Comparison of ENCODE assay signal across 15 cellular contexts in the genomic region with DNA sequence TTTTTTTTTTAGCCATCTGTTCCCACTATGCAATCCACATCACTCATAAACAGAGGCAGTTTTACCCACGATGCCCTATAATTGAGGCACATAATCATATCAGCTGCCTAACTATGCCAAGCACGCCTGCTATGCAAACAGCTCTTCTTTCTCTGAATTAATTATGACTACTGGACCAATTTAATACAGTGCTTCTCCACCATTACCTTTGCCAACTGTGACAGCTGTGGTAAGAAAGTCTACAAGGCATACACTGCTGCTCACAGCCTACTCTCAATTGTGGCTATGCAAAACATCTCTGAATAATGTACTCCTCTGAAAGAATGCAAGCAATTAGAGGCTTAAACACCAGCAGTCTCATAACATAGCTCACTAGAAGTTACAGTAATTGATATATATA.
DNase-seq lines count a peak whose midpoint lies in the region; ATAC-seq and TF ChIP-seq lines count a peak whose summit lies in the region.
"Had no signal": no experiment of that assay in that cellular context is flagged by ENCODE, and none has a peak within 500 bp of the region (broad histone marks: within the 10 kb centered on the region; RNA-seq: fewer than 3 reads in every experiment).

No MANE protein-coding gene starts in this region.

- H4K20me1 ChIP-seq in SK-N-SH (ENCODE audit: insufficient read depth) (no peaks in the 10 kb centered on the region), IMR-90 (ENCODE audit: insufficient read depth, low read length) (no peaks in the 10 kb centered on the region)

- BruUV-seq in IMR-90 (replicated peaks; lab: Mats Ljungman, UMichigan), result no TSS peak

- ATAC-seq in SK-N-SH treated with all-trans-retinoic acid at 6 μM for 48 hours (no peak), IMR-90 (ENCODE audit: low read depth) (0 out of 2 replicates have a peak, but pooled peaks have one; percentile 24), upper lobe of right lung (no peak), HG03175 (IDR thresholded peaks at IDR 0.05; ENCODE audit: unreplicated experiment) (no peak)
- ATAC-seq: A549; activated naive CD8-positive, alpha-beta T cell treated with anti-CD3 and anti-CD28 coated beads, Interleukin-2, amount 50 U/mL, for 24 hours had no signal

- no peaks in the 10 kb centered on the region for H3K9me3 ChIP-seq in SK-N-SH
- no peaks in the 10 kb centered on the region for H3K9me3 ChIP-seq in IMR-90 (ENCODE audit: control insufficient read depth, insufficient read depth, low read length)
- H3K9me3 ChIP-seq in upper lobe of right lung, result no peaks in the 10 kb centered on the region
- H3K9me3 ChIP-seq: A549, Caco-2 had no signal

- dilution Hi-C loops in IMR-90 (cut with HindIII; ENCODE audit: low sequenced_read_pairs, unreplicated experiment), result no loop called here

- H4K5ac ChIP-seq in IMR-90 (ENCODE audit: low read depth, low read length), result no peak overlapping the region

- H3K4me2 ChIP-seq in SK-N-SH (no peak overlapping the region), IMR-90 (ENCODE audit: low read depth, low read length) (no peak overlapping the region)
- H3K4me2 ChIP-seq: A549 had no signal

- no peak overlapping the region for H3K14ac ChIP-seq in IMR-90 (replicated peaks; ENCODE audit: low read depth, low read length)

- H3K9ac ChIP-seq in SK-N-SH (no peak overlapping the region), IMR-90 (ENCODE audit: low read depth, low read length) (no peak overlapping the region)

- in situ Hi-C loops in IMR-90 (cut with MboI; ENCODE audit: low sequenced_read_pairs), result no loop called here

- H3K9me1 ChIP-seq in IMR-90 (ENCODE audit: insufficient read depth, low read length), result no peaks in the 10 kb centered on the region

- no peak overlapping the region for H2BK120ac ChIP-seq in IMR-90 (ENCODE audit: low read depth, low read length)

- no peaks in the 10 kb centered on the region for H3K27me3 ChIP-seq in SK-N-SH (ENCODE audit: insufficient read depth)
- H3K27me3 ChIP-seq in IMR-90 (ENCODE audit: control insufficient read depth, insufficient read depth, low read length), result no peaks in the 10 kb centered on the region
- no peaks in the 10 kb centered on the region for H3K27me3 ChIP-seq in upper lobe of right lung

- no peak for TF ChIP-seq EP300 in SK-N-SH (IDR thresholded peaks at IDR 0.05; ENCODE audit: borderline replicate concordance in 1 of 2, low read depth in 1 of 2, low read length in 1 of 2)

- H3K4ac ChIP-seq in IMR-90 (ENCODE audit: low read depth, low read length), result no peak overlapping the region

- no peak overlapping the region for H4K8ac ChIP-seq in IMR-90 (ENCODE audit: low read depth in 2 of 2, low read length in 2 of 2)

- no peak overlapping the region for H2BK20ac ChIP-seq in IMR-90 (ENCODE audit: low read depth, low read length)

- H2AFZ ChIP-seq in SK-N-SH (ENCODE audit: low read depth), result no peak overlapping the region
- no peak overlapping the region for H2AFZ ChIP-seq in IMR-90 (replicated peaks; ENCODE audit: low read length, poor library complexity)

- TF ChIP-seq CTCF in SK-N-SH (IDR thresholded peaks at IDR 0.05) (no peak), IMR-90 (conservative IDR thresholded peaks at IDR 0.05; ENCODE audit: low read depth, low read length) (no peak), upper lobe of right lung (IDR thresholded peaks at IDR 0.05) (no peak)

- no peak overlapping the region for H2BK15ac ChIP-seq in IMR-90 (ENCODE audit: low read depth, low read length)

- CTCF ChIA-PET in SK-N-SH (lab: Yijun Ruan, JAX), result no interaction called here
- CTCF ChIA-PET in IMR-90 (lab: Yijun Ruan, JAX), result no interaction called here

- WGBS in SK-N-SH (ENCODE audit: low lambda C conversion rate), result 70% methylated on average over 2 of the region's 2 CpGs
- no CpG with 5 or more reads among the region's 2 CpGs for WGBS in IMR-90 (ENCODE audit: extremely low coverage in 2 of 2, insufficient read length in 1 of 2), 2 experiments

- TF ChIP-seq RAD21 in SK-N-SH (IDR thresholded peaks at IDR 0.05; ENCODE audit: low read length) (no peak), IMR-90 (IDR thresholded peaks at IDR 0.05; ENCODE audit: low read length) (no peak)

- TF ChIP-seq POLR2A in IMR-90 (IDR thresholded peaks at IDR 0.05; ENCODE audit: low read depth, low read length), result no peak

- no peak overlapping the region for H3K18ac ChIP-seq in IMR-90 (ENCODE audit: low read depth, low read length)

- H3K36me3 ChIP-seq in SK-N-SH (replicated peaks in 1 of 2; ENCODE audit: control insufficient read depth in 1 of 2, insufficient read depth in 2 of 2, low read length in 1 of 2) (no peaks in the 10 kb centered on the region), IMR-90 (ENCODE audit: control insufficient read depth, insufficient read depth, low read length) (no peaks in the 10 kb centered on the region), upper lobe of right lung (no peaks in the 10 kb centered on the region)

- no peak overlapping the region for H2BK5ac ChIP-seq in IMR-90 (ENCODE audit: low read depth, low read length, poor library complexity, severe bottlenecking)

- H2AK5ac ChIP-seq in IMR-90 (ENCODE audit: low read depth, low read length), result no peak overlapping the region

- no peak overlapping the region for H2AK9ac ChIP-seq in IMR-90 (replicated peaks; ENCODE audit: low read depth, low read length, poor library complexity)

- POLR2A ChIA-PET in SK-N-SH (lab: Yijun Ruan, JAX) (no interaction called here), IMR-90 (lab: Charles Lee; ENCODE audit: unreplicated experiment) (no interaction called here)

- H3K23ac ChIP-seq in IMR-90 (ENCODE audit: low read depth, low read length), result no peak overlapping the region

- H3K9me2 ChIP-seq in SK-N-SH, result no peaks in the 10 kb centered on the region

- intact Hi-C loops in IMR-90 (cut with micrococcal nuclease), result no loop called here
- intact Hi-C loops in upper lobe of right lung (cut with DNase I), result no loop called here

- H4K91ac ChIP-seq in IMR-90 (ENCODE audit: insufficient read depth, low read depth, low read length), result no peak overlapping the region

- H3K4me1 ChIP-seq in SK-N-SH (ENCODE audit: control insufficient read depth in 1 of 2, insufficient read depth in 2 of 2, low read depth in 1 of 2, low read length in 1 of 2) (no peaks in the 10 kb centered on the region), IMR-90 (ENCODE audit: control insufficient read depth, insufficient read depth, low read length) (no peaks in the 10 kb centered on the region), upper lobe of right lung (no peaks in the 10 kb centered on the region)
- H3K4me1 ChIP-seq: A549, Caco-2 had no signal

- H3F3A ChIP-seq in SK-N-SH (replicated peaks; ENCODE audit: insufficient read depth), result no peaks in the 10 kb centered on the region

- no peaks in the 10 kb centered on the region for H3K79me2 ChIP-seq in SK-N-SH (ENCODE audit: insufficient read depth)

- no peak for DNase-seq in SK-N-SH
- no peak for DNase-seq in IMR-90
- DNase-seq in NCI-H526 treated with DMSO at 0.1 percent for 48 hours (lab: John Stamatoyannopoulos, UW), result peak; percentile 89
- DNase-seq in retina, result peak; percentile 24
- no peak for DNase-seq in upper lobe of right lung
- no peak for DNase-seq in stimulated activated CD4-positive, alpha-beta T cell treated with anti-CD3 and anti-CD28 coated beads, Interleukin-1b, Interleukin-23, amount 100 ng/mL, for 48 hours
- DNase-seq: activated CD4-positive, alpha-beta T cell treated with anti-CD3 and anti-CD28 coated beads for 48 hours; activated naive CD8-positive, alpha-beta T cell treated with anti-CD3 and anti-CD28 coated beads, Interleukin-2, amount 50 U/mL, for 24 hours; Caco-2; Kasumi-1; occipital lobe; stimulated activated CD4-positive, alpha-beta T cell treated with anti-CD3 and anti-CD28 coated beads, Interleukin-15, amount 100 ng/mL, for 24 hours had no signal

- no peak overlapping the region for H3K56ac ChIP-seq in IMR-90 (ENCODE audit: extremely low read depth, insufficient read depth, low read length)

- H3K27ac ChIP-seq in SK-N-SH (ENCODE audit: low read depth in 2 of 2, low read length in 1 of 2) (no peak overlapping the region), IMR-90 (ENCODE audit: insufficient read depth, low read length) (no peak overlapping the region), upper lobe of right lung (no peak overlapping the region)
- H3K27ac ChIP-seq: A549 had no signal

- no peak overlapping the region for H3K4me3 ChIP-seq in SK-N-SH (ENCODE audit: low read depth in 2 of 2, low read length in 1 of 2)
- H3K4me3 ChIP-seq in IMR-90 (ENCODE audit: insufficient read depth, low read depth, low read length), result no peak overlapping the region
- H3K4me3 ChIP-seq in upper lobe of right lung, result no peak overlapping the region
- H3K4me3 ChIP-seq: A549 had no signal

- H3K79me1 ChIP-seq in IMR-90 (ENCODE audit: low read depth in 1 of 2, low read length in 2 of 2), result no peaks in the 10 kb centered on the region

TF ChIP-seq in SK-N-SH treated with all-trans-retinoic acid at 6 μM for 48 hours, 23 proteins besides CTCF, POLR2A, EP300 and RAD21:
- TF ChIP-seq TOX (CRISPR knock-in tag; IDR thresholded peaks at IDR 0.05; ENCODE audit: borderline replicate concordance) (no peak), ZC3H10 (CRISPR knock-in tag; IDR thresholded peaks at IDR 0.05) (no peak), ISL1 (CRISPR knock-in tag; IDR thresholded peaks at IDR 0.05) (0 out of 2 replicates have a peak, but pooled peaks have one; percentile 10)

TF ChIP-seq in SK-N-SH, 30 proteins besides CTCF, POLR2A, EP300 and RAD21 (continues in another document):
- TF ChIP-seq POLR2AphosphoS5 (IDR thresholded peaks at IDR 0.05; ENCODE audit: low read depth, low read length), result no peak
- no peak for TF ChIP-seq YY1 (IDR thresholded peaks at IDR 0.05; ENCODE audit: low read depth)
- TF ChIP-seq TCF12 (IDR thresholded peaks at IDR 0.05), result no peak
- no peak for TF ChIP-seq ELF1 (IDR thresholded peaks at IDR 0.05)
- TF ChIP-seq, protein P1, sequence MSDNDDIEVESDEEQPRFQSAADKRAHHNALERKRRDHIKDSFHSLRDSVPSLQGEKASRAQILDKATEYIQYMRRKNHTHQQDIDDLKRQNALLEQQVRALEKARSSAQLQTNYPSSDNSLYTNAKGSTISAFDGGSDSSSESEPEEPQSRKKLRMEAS (IDR thresholded peaks at IDR 0.05; ENCODE audit: low read depth), result no peak

TF ChIP-seq in IMR-90, 13 proteins besides CTCF, POLR2A, EP300 and RAD21 (continues in another document):
- TF ChIP-seq RCOR1 (IDR thresholded peaks at IDR 0.05; ENCODE audit: insufficient replicate concordance, low read length), result no peak
- TF ChIP-seq CEBPB (IDR thresholded peaks at IDR 0.05; ENCODE audit: low read depth, low read length), result no peak
- TF ChIP-seq RFX5 (IDR thresholded peaks at IDR 0.05; ENCODE audit: low read depth, low read length), result no peak
- TF ChIP-seq, protein P2, sequence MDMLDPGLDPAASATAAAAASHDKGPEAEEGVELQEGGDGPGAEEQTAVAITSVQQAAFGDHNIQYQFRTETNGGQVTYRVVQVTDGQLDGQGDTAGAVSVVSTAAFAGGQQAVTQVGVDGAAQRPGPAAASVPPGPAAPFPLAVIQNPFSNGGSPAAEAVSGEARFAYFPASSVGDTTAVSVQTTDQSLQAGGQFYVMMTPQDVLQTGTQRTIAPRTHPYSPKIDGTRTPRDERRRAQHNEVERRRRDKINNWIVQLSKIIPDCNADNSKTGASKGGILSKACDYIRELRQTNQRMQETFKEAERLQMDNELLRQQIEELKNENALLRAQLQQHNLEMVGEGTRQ (IDR thresholded peaks at IDR 0.05; ENCODE audit: low read depth, low read length), result no peak
- TF ChIP-seq MAFK (IDR thresholded peaks at IDR 0.05; ENCODE audit: low read depth, low read length), result no peak
- TF ChIP-seq MAZ (IDR thresholded peaks at IDR 0.05; ENCODE audit: borderline replicate concordance, low read depth, low read length), result no peak

Comparison
In these comparisons a context has a peak if more than half of its experiments do, and no peak if none do; other contexts are left out.
1. DNase-seq: peak in NCI-H526 treated with DMSO at 0.1 percent for 48 hours (single experiment) and retina (single experiment); none in SK-N-SH (single experiment), IMR-90 (single experiment), upper lobe of right lung (single experiment) and stimulated activated CD4-positive, alpha-beta T cell treated with anti-CD3 and anti-CD28 coated beads, Interleukin-1b, Interleukin-23, amount 100 ng/mL, for 48 hours (single experiment).